10 cellular contexts compared by ENCODE assay signal in the genomic region with DNA sequence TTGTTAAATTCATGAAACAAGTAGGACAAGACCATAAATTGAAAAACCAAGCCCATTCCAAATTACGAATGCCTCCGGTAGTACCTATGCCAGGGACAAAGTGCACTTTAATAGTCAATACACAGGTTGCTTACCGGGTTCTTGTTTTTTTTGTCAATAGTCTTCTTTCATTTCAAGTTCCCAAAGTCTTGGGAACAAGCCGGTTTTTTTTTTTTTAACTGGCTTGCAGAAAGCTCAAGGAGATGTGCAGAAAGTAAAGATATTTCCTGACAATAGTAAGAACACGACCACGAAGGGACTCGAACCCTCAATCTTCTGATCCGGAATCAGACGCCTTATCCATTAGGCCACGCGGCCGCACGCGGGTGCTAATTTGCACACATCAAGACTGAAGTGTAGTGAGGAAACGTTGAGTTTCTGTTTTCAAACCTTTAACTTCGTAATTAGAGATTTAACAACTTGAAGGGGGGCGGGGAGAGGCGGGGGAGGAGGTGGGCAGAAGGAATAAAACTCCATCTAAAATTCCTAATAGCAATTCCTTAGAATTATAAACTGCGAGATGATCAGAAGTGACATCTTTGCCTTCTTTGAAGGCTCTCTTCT.
DNase-seq lines count a peak whose midpoint lies in the region; ATAC-seq and TF ChIP-seq lines count a peak whose summit lies in the region.
"Had no signal": no experiment of that assay in that cellular context is flagged by ENCODE, and none has a peak within 500 bp of the region (broad histone marks: within the 10 kb centered on the region; RNA-seq: fewer than 3 reads in every experiment).

No MANE protein-coding gene starts in this region.

- no peaks in the 10 kb centered on the region for H4K20me1 ChIP-seq in PC-9 (ENCODE audit: insufficient read depth)
- H4K20me1 ChIP-seq in fibroblast of lung (ENCODE audit: control insufficient read depth, extremely low read depth, insufficient read depth, low read length), result no peaks in the 10 kb centered on the region

- H3K27me3 ChIP-seq in PC-9 (ENCODE audit: insufficient read depth, low read depth) (no peaks in the 10 kb centered on the region), fibroblast of lung (ENCODE audit: control insufficient read depth, insufficient read depth, low read length) (peaks cover 6% of the 10 kb centered on the region), left ventricle myocardium inferior (ENCODE audit: low read depth) (peaks cover 95% of the 10 kb centered on the region)

- H3K9me3 ChIP-seq in PC-9 (ENCODE audit: insufficient read depth, low read depth) (no peaks in the 10 kb centered on the region), fibroblast of lung (ENCODE audit: control insufficient read depth, insufficient read depth, low read depth, low read length) (no peaks in the 10 kb centered on the region), left ventricle myocardium inferior (replicated peaks) (peaks cover 7% of the 10 kb centered on the region)

- H3F3A ChIP-seq in PC-9 (ENCODE audit: insufficient read depth, low read depth), result peaks cover 11% of the 10 kb centered on the region

- no peak overlapping the region for H3K9ac ChIP-seq in fibroblast of lung (ENCODE audit: insufficient read depth, low read length)

- H3K27ac ChIP-seq in 22Rv1, result peak overlapping the region; percentile 29; the same call in 1 of the 2 replicates
- no peak overlapping the region for H3K27ac ChIP-seq in PC-9
- no peak overlapping the region for H3K27ac ChIP-seq in fibroblast of lung (ENCODE audit: insufficient read depth, low read length)
- no peak overlapping the region for H3K27ac ChIP-seq in left ventricle myocardium inferior (replicated peaks)

- H3K79me2 ChIP-seq in PC-9 (ENCODE audit: low read depth), result no peaks in the 10 kb centered on the region
- no peaks in the 10 kb centered on the region for H3K79me2 ChIP-seq in fibroblast of lung (ENCODE audit: control insufficient read depth, insufficient read depth, low read length)

- H3K4me2 ChIP-seq in PC-9, result peak overlapping the region; percentile 81
- H3K4me2 ChIP-seq in fibroblast of lung (ENCODE audit: extremely low read depth, insufficient read depth, low read length), result no peak overlapping the region

- ATAC-seq in HG03025 (IDR thresholded peaks at IDR 0.05; ENCODE audit: low FRiP score, unreplicated experiment), result no peak

- H3K9me2 ChIP-seq in PC-9 (ENCODE audit: insufficient read depth), result no peaks in the 10 kb centered on the region

- CTCF ChIA-PET in PC-9 (lab: Charles Lee), result interaction anchor here (0.6 kb wide), 1 partner anchor 53 kb away, joined by 6 read pairs; no protein-coding TSS in a partner anchor

- peak overlapping the region; percentile 34; the same call in 1 of the 2 replicates for H3K4me3 ChIP-seq in GM08714 (ENCODE audit: low read length)
- H3K4me3 ChIP-seq in PC-9, result peak overlapping the region; percentile 53; the same call in 1 of the 2 replicates
- peak overlapping the region in 1 of 4 experiments; percentile 20 for H3K4me3 ChIP-seq in fibroblast of lung (replicated peaks in 1 of 4; ENCODE audit: control extremely low read depth in 1 of 4, insufficient read depth in 1 of 4, low read depth in 3 of 4, low read length in 4 of 4)
- no peak overlapping the region for H3K4me3 ChIP-seq in left ventricle myocardium inferior

- no peak for TF ChIP-seq CTCF in 22Rv1 (IDR thresholded peaks at IDR 0.05)
- no peak for TF ChIP-seq CTCF in PC-9 (conservative IDR thresholded peaks at IDR 0.05)
- no peak for TF ChIP-seq CTCF in fibroblast of lung (conservative IDR thresholded peaks at IDR 0.05 in 1 of 2, IDR thresholded peaks at IDR 0.05 in 1 of 2; ENCODE audit: low read depth in 1 of 2, low read length in 2 of 2)
- no peak for TF ChIP-seq CTCF in left ventricle myocardium inferior (IDR thresholded peaks at IDR 0.05; ENCODE audit: borderline replicate concordance)

- no TSS peak for BruUV-seq in PC-9 (replicated peaks; lab: Mats Ljungman, UMichigan)

- peak; percentile 33 to 76 for DNase-seq in PC-9
- peak; percentile 35 to 58 for DNase-seq in fibroblast of lung (ENCODE audit: low read depth in 2 of 2)
- no peak for DNase-seq in SKM-1 treated with dmso at 0.1 percent for 144 hours (lab: John Stamatoyannopoulos, UW; ENCODE audit: unreplicated experiment)
- no peak for DNase-seq in NCI-H2081 treated with DMSO at 0.1 percent for 48 hours (lab: John Stamatoyannopoulos, UW)
- DNase-seq in left ventricle myocardium inferior, result no peak
- DNase-seq: activated CD4-positive, alpha-beta T cell treated with anti-CD3 and anti-CD28 coated beads, Interleukin-2, amount 10 ng/mL, durations not matched to agents 7 days and 5 days; kidney had no signal

- intact Hi-C loops in PC-9 (cut with micrococcal nuclease; ENCODE audit: unreplicated experiment) (no loop called here), left ventricle myocardium inferior (cut with micrococcal nuclease) (no loop called here)

- POLR2A ChIA-PET in PC-9 (lab: Charles Lee; ENCODE audit: unreplicated experiment), result no interaction called here

- H3K36me3 ChIP-seq in PC-9 (ENCODE audit: low read depth), result no peaks in the 10 kb centered on the region
- H3K36me3 ChIP-seq in fibroblast of lung (ENCODE audit: control insufficient read depth, insufficient read depth, low read length), result no peaks in the 10 kb centered on the region
- no peaks in the 10 kb centered on the region for H3K36me3 ChIP-seq in left ventricle myocardium inferior

- H3K4me1 ChIP-seq in PC-9 (replicated peaks; ENCODE audit: insufficient read depth), result peaks cover 11% of the 10 kb centered on the region; the same call in 1 of the 2 replicates
- H3K4me1 ChIP-seq in fibroblast of lung (ENCODE audit: control insufficient read depth, extremely low read depth, insufficient read depth, low read length), result no peaks in the 10 kb centered on the region
- no peaks in the 10 kb centered on the region for H3K4me1 ChIP-seq in left ventricle myocardium inferior

- H2AFZ ChIP-seq in PC-9, result 0 out of 2 replicates have a peak overlapping the region, but pooled peaks have one; percentile 55
- no peak overlapping the region for H2AFZ ChIP-seq in fibroblast of lung (ENCODE audit: low read length)

Comparison
In these comparisons a context has a peak if more than half of its experiments do, and no peak if none do; other contexts are left out.
1. DNase-seq: peak in PC-9 (2 of 2) and fibroblast of lung (2 of 2); none in SKM-1 treated with dmso at 0.1 percent for 144 hours (single experiment), NCI-H2081 treated with DMSO at 0.1 percent for 48 hours (single experiment) and left ventricle myocardium inferior (single experiment).